9 cellular contexts compared by ENCODE assay signal in the genomic region with DNA sequence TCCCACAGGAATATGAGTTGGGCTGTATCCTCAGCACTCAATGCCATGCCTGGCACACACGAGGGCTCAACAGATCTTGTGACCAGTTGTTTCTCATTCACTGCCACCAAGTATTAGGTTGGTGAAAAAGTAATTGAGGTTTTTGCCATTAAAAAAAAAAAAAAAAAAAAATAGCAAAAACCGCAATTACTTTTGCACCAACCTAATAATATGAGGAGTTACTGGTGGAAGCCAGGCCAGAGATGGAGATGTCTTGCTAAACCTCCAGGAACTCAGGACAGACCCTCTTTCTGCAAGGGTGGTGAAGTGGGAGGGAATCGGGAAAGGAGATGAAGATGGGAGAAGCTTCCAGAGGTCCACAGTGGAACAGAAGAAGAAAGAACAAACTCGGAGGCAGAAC.
"Had no signal": no experiment of that assay in that cellular context is flagged by ENCODE, and none has a peak within 500 bp of the region (broad histone marks: within the 10 kb centered on the region; RNA-seq: fewer than 3 reads in every experiment).

No MANE protein-coding gene starts in this region.

- H3K4me3 Mint-ChIP-seq: GM23338, H9, HFFc6 had no signal

- ATAC-seq: GM23338 had no signal

- H3K4me3 ChIP-seq: GM23338 had no signal

- H3K4me2 ChIP-seq: GM23338 had no signal

- H2AFZ ChIP-seq: GM23338 had no signal

- DNase-seq: H9, HCEC 1CT, HFFc6, IMR-90, KBM-7 had no signal

- FAIRE-seq: H1, H54 had no signal

- H3K27ac Mint-ChIP-seq: GM23338, H9, HFFc6 had no signal

- H3K27ac ChIP-seq: HL-60 had no signal
